ENCODE assay signal across 18 cellular contexts in genomic region chr15:51724199-51724598, GRCh38. TPM values are rescaled to one million over a fixed set of nuclear protein-coding genes. Genes with fewer than 3 reads are reported as not detected.
DNase-seq lines count a peak whose midpoint lies in the region; ATAC-seq, FAIRE-seq and TF ChIP-seq lines count a peak whose summit lies in the region.
"Had no signal": no experiment of that assay in that cellular context is flagged by ENCODE, and none has a peak within 500 bp of the region (broad histone marks: within the 10 kb centered on the region; RNA-seq: fewer than 3 reads in every experiment).

No MANE protein-coding gene starts in this region.

- peaks cover 0 to 2% of the 10 kb centered on the region in 2 donors for H3K27me3 Mint-ChIP-seq in CD8-positive, alpha-beta memory T cell
- H3K27me3 Mint-ChIP-seq in effector memory CD8-positive, alpha-beta T cell = no peaks in the 10 kb centered on the region
- H3K27me3 Mint-ChIP-seq: CD4-positive, CD25-positive, alpha-beta regulatory T cell had no signal

- H3K27ac ChIP-seq in BLaER1 treated with 17β-estradiol and CSF1 and Interleukin-3, amounts not matched to agents 10 nM and 100 nM = no peak overlapping the region
- no peak overlapping the region for H3K27ac ChIP-seq in CD8-positive, alpha-beta memory T cell (ENCODE audit: low read depth, low read length)
- H3K27ac ChIP-seq in smooth muscle cell (ENCODE audit: low read depth) = no peak overlapping the region
- H3K27ac ChIP-seq: SJCRH30 had no signal

- no peak for TF ChIP-seq POLR2A in H54 (IDR thresholded peaks at IDR 0.05; ENCODE audit: low read depth, low read length)

- H3K9me3 ChIP-seq in BLaER1 treated with 17β-estradiol and CSF1 and Interleukin-3, amounts not matched to agents 10 nM and 100 nM (replicated peaks in 1 of 11) = peaks cover 0 to 14% (median 6%) of the 10 kb centered on the region in 11 experiments; a peak in 16 of 22 replicates
- no peaks in the 10 kb centered on the region for H3K9me3 ChIP-seq in CD8-positive, alpha-beta memory T cell (ENCODE audit: low read length)
- no peaks in the 10 kb centered on the region for H3K9me3 ChIP-seq in smooth muscle cell (replicated peaks; ENCODE audit: low read depth)
- H3K9me3 ChIP-seq: SJCRH30 had no signal

- no peak overlapping the region for H2AFZ ChIP-seq in smooth muscle cell (ENCODE audit: low read depth)

- peaks cover 53 to 70% (median 61%) of the 10 kb centered on the region in 3 donors for H3K4me1 Mint-ChIP-seq in CD8-positive, alpha-beta memory T cell
- H3K4me1 Mint-ChIP-seq in effector memory CD8-positive, alpha-beta T cell (ENCODE audit: low read depth in 2 of 2) = peaks cover 32 to 41% of the 10 kb centered on the region in 2 donors

- H3K4me2 ChIP-seq in BLaER1 treated with 17β-estradiol and CSF1 and Interleukin-3, amounts not matched to agents 10 nM and 100 nM = peak overlapping the region in 10 of 11 experiments; percentile 29 to 72 (median 58); a peak in 15 of 22 replicates
- H3K4me2 ChIP-seq in smooth muscle cell = peak overlapping the region; percentile 40

- CTCF ChIA-PET in CD8-positive, alpha-beta memory T cell (lab: Charles Lee) = interaction anchor here (1.3 kb wide), 1 partner anchor 12 kb away, joined by 5 read pairs; the partner anchor contains the start of gene LYSMD2

- POLR2A ChIA-PET in CD8-positive, alpha-beta memory T cell (lab: Charles Lee) = no interaction called here

- no peaks in the 10 kb centered on the region for H3K79me2 ChIP-seq in smooth muscle cell (ENCODE audit: low read depth)

- no peaks in the 10 kb centered on the region for H3K27me3 ChIP-seq in BLaER1 treated with 17β-estradiol and CSF1 and Interleukin-3, amounts not matched to agents 10 nM and 100 nM
- H3K27me3 ChIP-seq in CD8-positive, alpha-beta memory T cell (ENCODE audit: insufficient read depth, low read length, poor library complexity, severe bottlenecking) = no peaks in the 10 kb centered on the region
- H3K27me3 ChIP-seq in smooth muscle cell (ENCODE audit: low read depth) = no peaks in the 10 kb centered on the region
- H3K27me3 ChIP-seq: SJCRH30 had no signal

- H3K9me3 Mint-ChIP-seq in CD8-positive, alpha-beta memory T cell = no peaks in the 10 kb centered on the region
- no peaks in the 10 kb centered on the region for H3K9me3 Mint-ChIP-seq in effector memory CD8-positive, alpha-beta T cell

- no peak overlapping the region for H3K4me3 ChIP-seq in BLaER1 treated with 17β-estradiol and CSF1 and Interleukin-3, amounts not matched to agents 10 nM and 100 nM
- H3K4me3 ChIP-seq in CD8-positive, alpha-beta memory T cell (ENCODE audit: low read length) = no peak overlapping the region
- H3K4me3 ChIP-seq in smooth muscle cell = no peak overlapping the region
- H3K4me3 ChIP-seq: SJCRH30 had no signal

- H3F3A ChIP-seq in smooth muscle cell (ENCODE audit: low read depth) = peaks cover 26% of the 10 kb centered on the region

- ATAC-seq in effector memory CD8-positive, alpha-beta T cell (replicated peaks) = no peak
- ATAC-seq in GM21786 (IDR thresholded peaks at IDR 0.05; ENCODE audit: unreplicated experiment) = no peak
- ATAC-seq: Panc1 had no signal

- no peak for TF ChIP-seq CTCF in smooth muscle cell (IDR thresholded peaks at IDR 0.05; ENCODE audit: borderline replicate concordance, insufficient read depth, poor library complexity, severe bottlenecking)

- H3K27ac Mint-ChIP-seq in CD8-positive, alpha-beta memory T cell = peak overlapping the region; percentile 55 to 97 (median 66)
- peak overlapping the region; percentile 90 to 98 for H3K27ac Mint-ChIP-seq in effector memory CD8-positive, alpha-beta T cell

- H3K9ac ChIP-seq in BLaER1 treated with 17β-estradiol and CSF1 and Interleukin-3, amounts not matched to agents 10 nM and 100 nM = peak overlapping the region in 2 of 11 experiments; percentile 13 to 45; a peak in 1 of 22 replicates
- H3K9ac ChIP-seq in smooth muscle cell (ENCODE audit: low read depth) = no peak overlapping the region

- H3K4me3 Mint-ChIP-seq in CD8-positive, alpha-beta memory T cell = peak overlapping the region in 2 of 7 donors; percentile 54 to 78
- peak overlapping the region; percentile 30 to 31 for H3K4me3 Mint-ChIP-seq in effector memory CD8-positive, alpha-beta T cell

- peaks cover 41 to 53% (median 52%) of the 10 kb centered on the region in 10 experiments for H3K4me1 ChIP-seq in BLaER1 treated with 17β-estradiol and CSF1 and Interleukin-3, amounts not matched to agents 10 nM and 100 nM
- H3K4me1 ChIP-seq in CD8-positive, alpha-beta memory T cell (ENCODE audit: insufficient read depth, low read length) = peaks cover 37% of the 10 kb centered on the region
- H3K4me1 ChIP-seq in smooth muscle cell (ENCODE audit: low read depth) = peaks cover 21% of the 10 kb centered on the region

- 14% methylated on average over 2 of the region's 2 CpGs for WGBS in smooth muscle cell (ENCODE audit: low lambda C conversion rate)

- peaks cover 27 to 53% (median 41%) of the 10 kb centered on the region in 11 experiments for H4K20me1 ChIP-seq in BLaER1 treated with 17β-estradiol and CSF1 and Interleukin-3, amounts not matched to agents 10 nM and 100 nM
- no peaks in the 10 kb centered on the region for H4K20me1 ChIP-seq in smooth muscle cell (ENCODE audit: low read depth)

- no peak for FAIRE-seq in H54 (lab: Jason Lieb, UNC)
- FAIRE-seq: D721Med, GM12891 had no signal

- peaks cover 23 to 55% (median 43%) of the 10 kb centered on the region in 11 experiments for H3K36me3 ChIP-seq in BLaER1 treated with 17β-estradiol and CSF1 and Interleukin-3, amounts not matched to agents 10 nM and 100 nM
- H3K36me3 ChIP-seq in CD8-positive, alpha-beta memory T cell (ENCODE audit: insufficient read depth, low read length) = no peaks in the 10 kb centered on the region
- no peaks in the 10 kb centered on the region for H3K36me3 ChIP-seq in smooth muscle cell (ENCODE audit: low read depth)
- H3K36me3 ChIP-seq: SJCRH30 had no signal

- no peak for DNase-seq in CD8-positive, alpha-beta memory T cell
- DNase-seq in effector memory CD8-positive, alpha-beta T cell = no peak
- DNase-seq in smooth muscle cell (lab: John Stamatoyannopoulos, UW; ENCODE audit: unreplicated experiment) (no peak), T-helper 9 cell (no peak), H54 (ENCODE audit: insufficient read length, low spot score) (no peak)
- DNase-seq: AML-193; CD4-positive, CD25-positive, alpha-beta regulatory T cell; KBM-7; NCI-H1105 treated with DMSO at 0.1 percent for 48 hours; NCI-H1694 treated with DMSO at 0.1 percent for 48 hours; SJCRH30 had no signal

- peaks cover 0 to 49% (median 15%) of the 10 kb centered on the region in 3 donors for H3K36me3 Mint-ChIP-seq in CD8-positive, alpha-beta memory T cell
- peaks cover 34% of the 10 kb centered on the region for H3K36me3 Mint-ChIP-seq in effector memory CD8-positive, alpha-beta T cell (ENCODE audit: insufficient read depth)

RNA-seq across cellular contexts. Expression of gene LYSMD2, which starts 13.3 kb away (rescaled TPM):
- total RNA-seq in CD8-positive, alpha-beta memory T cell = 10 to 100 TPM; 25.1 TPM
- 70.5 TPM for polyA plus RNA-seq in CD8-positive, alpha-beta memory T cell
- 2.7 and 3.6 TPM in 2 replicates for total RNA-seq in smooth muscle cell
- polyA plus RNA-seq in smooth muscle cell = 1.1 and 2.6 TPM in 2 replicates

RNA-seq across cellular contexts. Expression of gene TMOD2, which starts 27.2 kb away (rescaled TPM):
- 10 to 100 TPM in 1 of 2 experiments, 1 to 10 TPM in 1; 8.6 to 10.0 TPM for total RNA-seq in CD8-positive, alpha-beta memory T cell
- polyA plus RNA-seq in CD8-positive, alpha-beta memory T cell = 3.1 TPM
- total RNA-seq in smooth muscle cell = 4.2 and 7.8 TPM in 2 replicates
- 1.5 and 1.7 TPM in 2 replicates for polyA plus RNA-seq in smooth muscle cell

RNA-seq across cellular contexts. Expression of gene SCG3, which starts 42.9 kb away (rescaled TPM):
- not detected for total RNA-seq in CD8-positive, alpha-beta memory T cell
- not detected for polyA plus RNA-seq in CD8-positive, alpha-beta memory T cell
- not detected in 2 replicates for total RNA-seq in smooth muscle cell
- not detected in 2 replicates for polyA plus RNA-seq in smooth muscle cell
- total RNA-seq: CD4-positive, CD25-positive, alpha-beta regulatory T cell; H4; NCI-H460; SJCRH30 had no signal
- polyA plus RNA-seq: CD4-positive, CD25-positive, alpha-beta regulatory T cell had no signal
